ENCODE assay signal across 26 cellular contexts in genomic region chr19:45130236-45130635, GRCh38.
"Had no signal": no experiment of that assay in that cellular context is flagged by ENCODE, and none has a peak within 500 bp of the region (broad histone marks: within the 10 kb centered on the region; RNA-seq: fewer than 3 reads in every experiment).

No MANE protein-coding gene starts in this region.

- H3K9me3 Mint-ChIP-seq: activated CD4-positive, alpha-beta memory T cell treated with anti-CD3 and anti-CD28 coated beads for 36 hours; activated CD4-positive, alpha-beta T cell treated with anti-CD3 and anti-CD28 coated beads, Interleukin-2, amount 10 ng/mL, durations not matched to agents 24 days and 14 days; activated naive CD4-positive, alpha-beta T cell treated with anti-CD3 and anti-CD28 coated beads, Interleukin-2, amount 10 ng/mL, durations not matched to agents 7 days and 5 days; activated naive CD8-positive, alpha-beta T cell treated with anti-CD3 and anti-CD28 coated beads, Interleukin-2, amount 10 ng/mL, durations not matched to agents 7 days and 5 days; endodermal cell; immature natural killer cell; mesothelial cell of epicardium; naive B cell had no signal

- H3K27ac ChIP-seq: esophagus muscularis mucosa, foreskin keratinocyte, heart left ventricle, parathyroid adenoma, psoas muscle, suprapubic skin, tibial nerve had no signal

- H3K27me3 ChIP-seq: esophagus muscularis mucosa, foreskin keratinocyte, heart left ventricle, suprapubic skin, tibial nerve had no signal

- H3K4me3 ChIP-seq: esophagus muscularis mucosa, heart left ventricle, psoas muscle, suprapubic skin, tibial nerve had no signal

- H3K27ac Mint-ChIP-seq: activated CD4-positive, alpha-beta memory T cell treated with anti-CD3 and anti-CD28 coated beads for 36 hours; activated CD4-positive, alpha-beta T cell treated with anti-CD3 and anti-CD28 coated beads, Interleukin-2, amount 10 ng/mL, durations not matched to agents 24 days and 14 days; activated naive CD4-positive, alpha-beta T cell treated with anti-CD3 and anti-CD28 coated beads, Interleukin-2, amount 10 ng/mL, durations not matched to agents 7 days and 5 days; activated naive CD8-positive, alpha-beta T cell treated with anti-CD3 and anti-CD28 coated beads, Interleukin-2, amount 10 ng/mL, durations not matched to agents 7 days and 5 days; endodermal cell; mesothelial cell of epicardium had no signal

- H3K4me1 ChIP-seq: foreskin keratinocyte, suprapubic skin, tibial nerve had no signal

- H3K27me3 Mint-ChIP-seq: activated CD4-positive, alpha-beta memory T cell treated with anti-CD3 and anti-CD28 coated beads for 36 hours; activated CD4-positive, alpha-beta T cell treated with anti-CD3 and anti-CD28 coated beads, Interleukin-2, amount 10 ng/mL, durations not matched to agents 24 days and 14 days; activated naive CD4-positive, alpha-beta T cell treated with anti-CD3 and anti-CD28 coated beads, Interleukin-2, amount 10 ng/mL, durations not matched to agents 7 days and 5 days; activated naive CD8-positive, alpha-beta T cell treated with anti-CD3 and anti-CD28 coated beads, Interleukin-2, amount 10 ng/mL, durations not matched to agents 7 days and 5 days; naive B cell had no signal

- H3K36me3 Mint-ChIP-seq: activated CD4-positive, alpha-beta memory T cell treated with anti-CD3 and anti-CD28 coated beads for 36 hours; activated naive CD4-positive, alpha-beta T cell treated with anti-CD3 and anti-CD28 coated beads, Interleukin-2, amount 10 ng/mL, durations not matched to agents 7 days and 5 days; activated naive CD8-positive, alpha-beta T cell treated with anti-CD3 and anti-CD28 coated beads, Interleukin-2, amount 10 ng/mL, durations not matched to agents 7 days and 5 days; immature natural killer cell; mesothelial cell of epicardium; naive B cell had no signal

- H3K4me3 Mint-ChIP-seq: activated CD4-positive, alpha-beta memory T cell treated with anti-CD3 and anti-CD28 coated beads for 36 hours; activated CD4-positive, alpha-beta T cell treated with anti-CD3 and anti-CD28 coated beads, Interleukin-2, amount 10 ng/mL, durations not matched to agents 24 days and 14 days; activated naive CD4-positive, alpha-beta T cell treated with anti-CD3 and anti-CD28 coated beads, Interleukin-2, amount 10 ng/mL, durations not matched to agents 7 days and 5 days; activated naive CD8-positive, alpha-beta T cell treated with anti-CD3 and anti-CD28 coated beads, Interleukin-2, amount 10 ng/mL, durations not matched to agents 7 days and 5 days; endodermal cell; immature natural killer cell; mesothelial cell of epicardium; naive B cell had no signal

- DNase-seq: activated CD4-positive, alpha-beta T cell treated with anti-CD3 and anti-CD28 coated beads, Interleukin-2, amount 10 ng/mL, durations not matched to agents 24 days and 14 days; activated CD4-positive, CD25-positive, alpha-beta regulatory T cell treated with anti-CD3 and anti-CD28 coated beads, Interleukin-2, amount 50 U/mL, for 72 hours; activated CD8-positive, alpha-beta memory T cell treated with anti-CD3 and anti-CD28 coated beads, Interleukin-2, amount 50 U/mL, for 4 hours; activated gamma-delta T cell; activated naive CD4-positive, alpha-beta T cell treated with anti-CD3 and anti-CD28 coated beads, Interleukin-2, amount 10 ng/mL, durations not matched to agents 7 days and 5 days; activated naive CD8-positive, alpha-beta T cell treated with anti-CD3 and anti-CD28 coated beads, Interleukin-2, amount 10 ng/mL, durations not matched to agents 7 days and 5 days; activated T-cell treated with anti-CD3 and anti-CD28 coated beads, Interleukin-2, amount 50 U/mL, for 1 hour; cortex of kidney; endodermal cell; heart left ventricle; immature natural killer cell; kidney; left colon; naive B cell; psoas muscle; stimulated activated CD4-positive, alpha-beta T cell treated with anti-CD3 and anti-CD28 coated beads, Interleukin-15, amount 100 ng/mL, for 24 hours; stimulated activated CD4-positive, alpha-beta T cell treated with anti-CD3 and anti-CD28 coated beads, Interleukin-2, amount 100 ng/mL, for 24 hours; stimulated activated naive CD4-positive, alpha-beta T cell; T-helper 9 cell had no signal

- H3K36me3 ChIP-seq: heart left ventricle, suprapubic skin had no signal

- H3K9ac ChIP-seq: parathyroid adenoma had no signal

- H2AFZ ChIP-seq: parathyroid adenoma had no signal

- H3K4me1 Mint-ChIP-seq: mesothelial cell of epicardium had no signal
